Comparison of ENCODE assay signal across 15 cellular contexts in the genomic region with DNA sequence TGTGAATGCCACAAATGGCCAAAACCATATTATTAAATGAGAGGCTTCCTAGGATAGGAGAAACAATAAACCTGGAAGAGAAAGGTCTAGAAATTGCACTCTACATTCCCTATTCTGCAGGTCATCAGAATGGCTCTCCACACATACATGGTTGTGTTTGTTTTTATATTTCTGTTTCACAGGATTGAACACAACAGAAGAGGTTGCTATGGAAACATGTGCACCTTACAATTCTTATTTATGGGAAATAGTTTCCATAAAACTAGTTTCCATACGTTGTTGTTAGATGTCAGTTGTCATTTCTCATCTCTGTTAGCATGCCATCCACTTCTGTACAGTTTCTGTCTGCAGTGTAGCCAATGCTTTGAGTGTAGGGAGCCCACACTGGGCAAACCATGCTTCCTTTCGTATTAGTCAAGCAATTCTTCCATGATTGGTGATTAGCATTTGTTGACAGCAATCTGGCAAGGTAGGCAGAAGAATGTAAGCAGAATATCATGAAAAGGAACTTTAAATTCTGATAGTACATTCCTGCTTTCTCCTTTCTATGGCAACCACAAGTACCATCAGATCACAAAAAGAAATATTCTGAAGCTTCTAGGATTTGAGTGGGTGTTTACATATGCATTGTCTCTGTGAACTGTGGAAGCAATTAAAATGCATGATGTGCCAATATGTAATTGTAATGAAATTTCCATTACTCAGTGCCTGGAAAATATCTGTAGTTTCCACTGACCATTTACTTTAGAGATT.
"Had no signal": no experiment of that assay in that cellular context is flagged by ENCODE, and none has a peak within 500 bp of the region (broad histone marks: within the 10 kb centered on the region; RNA-seq: fewer than 3 reads in every experiment).

No MANE protein-coding gene starts in this region.

- H3K9me3 ChIP-seq: body of pancreas, gastroesophageal sphincter, heart left ventricle, sigmoid colon, spleen had no signal

- H3K4me1 ChIP-seq: gastroesophageal sphincter, parathyroid adenoma, sigmoid colon, spleen had no signal

- H3K36me3 ChIP-seq: gastroesophageal sphincter, heart left ventricle, sigmoid colon, spleen had no signal

- H3K9ac ChIP-seq: parathyroid adenoma had no signal

- H3K79me2 ChIP-seq: parathyroid adenoma had no signal

- ATAC-seq: activated CD4-positive, alpha-beta T cell treated with anti-CD3 and anti-CD28 coated beads for 36 hours; body of pancreas; gastroesophageal sphincter; heart left ventricle; left ventricle myocardium superior; naive thymus-derived CD8-positive, alpha-beta T cell; WTC11 had no signal

- DNase-seq: activated CD4-positive, alpha-beta T cell treated with anti-CD3 and anti-CD28 coated beads for 36 hours; activated CD4-positive, alpha-beta T cell treated with anti-CD3 and anti-CD28 coated beads, Interleukin-2, amount 50 U/mL, for 48 hours; activated gamma-delta T cell; amniotic stem cell; body of pancreas; heart left ventricle; left ventricle myocardium superior; naive thymus-derived CD8-positive, alpha-beta T cell; sigmoid colon; spleen; stimulated activated CD8-positive, alpha-beta memory T cell treated with anti-CD3 and anti-CD28 coated beads, Interleukin-4, amount 100 ng/mL, for 48 hours; stimulated activated naive CD4-positive, alpha-beta T cell had no signal

- H3K4me3 ChIP-seq: body of pancreas, gastroesophageal sphincter, heart left ventricle, sigmoid colon, spleen had no signal

- H3K27ac ChIP-seq: body of pancreas, gastroesophageal sphincter, heart left ventricle, parathyroid adenoma, sigmoid colon, spleen had no signal

- H2AFZ ChIP-seq: parathyroid adenoma had no signal

- H3K27me3 ChIP-seq: body of pancreas, gastroesophageal sphincter, heart left ventricle, sigmoid colon, spleen had no signal
